8 cellular contexts compared by ENCODE assay signal in genomic region chr22:31556627-31557203, GRCh38.
DNase-seq lines count a peak whose midpoint lies in the region; ATAC-seq and TF ChIP-seq lines count a peak whose summit lies in the region.

No MANE protein-coding gene starts in this region.

- H3K4me1 Mint-ChIP-seq in stimulated activated effector memory CD8-positive, alpha-beta T cell treated with anti-CD3 and anti-CD28 coated beads, Interleukin-12 subunit alpha, Interleukin-12 subunit beta, amount 100 ng/mL, for 72 hours, result peaks cover 23% of the 10 kb centered on the region

- peak; percentile 71 for TF ChIP-seq CTCF in VCaP (conservative IDR thresholded peaks at IDR 0.05)

- H3K27ac ChIP-seq in VCaP, result no peak overlapping the region

- DNase-seq in NCI-H1092 treated with DMSO at 0.1 percent for 48 hours (lab: John Stamatoyannopoulos, UW) (peak; percentile 14), NCI-H1092 (lab: John Stamatoyannopoulos, UW) (no peak), HT-29 (ENCODE audit: low spot score) (peak; percentile 46), left ventricle myocardium superior (no peak), DMS79 treated with DMSO at 0.1 percent for 48 hours (lab: John Stamatoyannopoulos, UW) (no peak)
- no peak for DNase-seq in stimulated activated effector memory CD8-positive, alpha-beta T cell treated with anti-CD3 and anti-CD28 coated beads, Interleukin-12 subunit alpha, Interleukin-12 subunit beta, amount 100 ng/mL, for 72 hours (ENCODE audit: low spot score in 2 of 2)

- intact Hi-C loops in left ventricle myocardium superior (cut with micrococcal nuclease), result no loop called here

- H3K36me3 Mint-ChIP-seq in stimulated activated effector memory CD8-positive, alpha-beta T cell treated with anti-CD3 and anti-CD28 coated beads, Interleukin-12 subunit alpha, Interleukin-12 subunit beta, amount 100 ng/mL, for 72 hours, result peaks cover 100% of the 10 kb centered on the region

- H3K9me3 Mint-ChIP-seq in stimulated activated effector memory CD8-positive, alpha-beta T cell treated with anti-CD3 and anti-CD28 coated beads, Interleukin-12 subunit alpha, Interleukin-12 subunit beta, amount 100 ng/mL, for 72 hours, result no peaks in the 10 kb centered on the region

- ATAC-seq in left ventricle myocardium superior (peak; percentile 37), HG03520 (IDR thresholded peaks at IDR 0.05; ENCODE audit: unreplicated experiment) (no peak)
- ATAC-seq in stimulated activated effector memory CD8-positive, alpha-beta T cell treated with anti-CD3 and anti-CD28 coated beads, Interleukin-12 subunit alpha, Interleukin-12 subunit beta, amount 100 ng/mL, for 72 hours, result no peak

- peak overlapping the region; percentile 73 for H3K27ac Mint-ChIP-seq in stimulated activated effector memory CD8-positive, alpha-beta T cell treated with anti-CD3 and anti-CD28 coated beads, Interleukin-12 subunit alpha, Interleukin-12 subunit beta, amount 100 ng/mL, for 72 hours

- no peak overlapping the region for H3K4me3 Mint-ChIP-seq in stimulated activated effector memory CD8-positive, alpha-beta T cell treated with anti-CD3 and anti-CD28 coated beads, Interleukin-12 subunit alpha, Interleukin-12 subunit beta, amount 100 ng/mL, for 72 hours

Comparison
In these comparisons a context has a peak if more than half of its experiments do, and no peak if none do; other contexts are left out.
1. DNase-seq: peak in NCI-H1092 treated with DMSO at 0.1 percent for 48 hours (single experiment) and HT-29 (single experiment); none in NCI-H1092 (single experiment), left ventricle myocardium superior (single experiment), stimulated activated effector memory CD8-positive, alpha-beta T cell treated with anti-CD3 and anti-CD28 coated beads, Interleukin-12 subunit alpha, Interleukin-12 subunit beta, amount 100 ng/mL, for 72 hours (0 of 2) and DMS79 treated with DMSO at 0.1 percent for 48 hours (single experiment).